Comparison of ENCODE assay signal across 21 cellular contexts in the genomic region with DNA sequence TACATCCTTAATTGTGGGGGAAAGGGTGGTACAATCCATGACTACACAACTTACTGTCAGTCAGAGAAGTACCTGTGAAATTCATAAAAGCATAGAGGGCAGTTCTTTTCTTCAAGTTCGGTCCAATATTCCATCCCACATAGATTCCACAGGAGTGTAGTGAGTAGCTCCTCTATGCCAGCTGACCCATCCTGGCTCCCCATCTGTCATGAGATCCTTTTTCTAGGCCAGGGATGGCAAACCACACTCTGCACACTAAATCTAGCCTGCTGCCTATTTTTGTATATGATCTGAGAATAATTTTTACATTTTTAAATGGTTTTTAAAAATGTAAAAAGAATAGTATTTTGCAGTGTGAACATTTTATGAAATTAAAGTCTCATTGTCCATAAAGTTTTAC.
"Had no signal": no experiment of that assay in that cellular context is flagged by ENCODE, and none has a peak within 500 bp of the region (broad histone marks: within the 10 kb centered on the region; RNA-seq: fewer than 3 reads in every experiment).

No MANE protein-coding gene starts in this region.

- H3K27ac ChIP-seq: SJSA1, SK-N-MC had no signal

- H3K4me3 ChIP-seq: MG63, SJSA1, SK-N-MC had no signal

- H3K9me3 ChIP-seq: SJSA1 had no signal

- H3K36me3 ChIP-seq: MG63, SJSA1 had no signal

- DNase-seq: Karpas-422, KG1, MG63, NCI-H1092, NCI-H1105 treated with DMSO at 0.1 percent for 48 hours, NCI-H1417 treated with DMSO at 0.1 percent for 48 hours, NCI-H187, NCI-H2029, NCI-H2081 treated with DMSO at 0.1 percent for 48 hours, NCI-H2171, NCI-H226, NCI-H446, NCI-H510A, NCI-H524 treated with DMSO at 0.1 percent for 48 hours, NCI-H69, NCI-H774, Right ventricle myocardium superior, RPMI8226, SIG-M5 had no signal

- H3K27me3 ChIP-seq: MG63, SJSA1 had no signal
